8 cellular contexts compared by ENCODE assay signal in genomic region chr17:74961657-74962360, GRCh38. TPM values are rescaled to one million over a fixed set of nuclear protein-coding genes. Genes with fewer than 3 reads are reported as not detected.
A peak's percentile ranks its signal among the peaks of the same experiment; 100 is the strongest.
DNase-seq lines count a peak whose midpoint lies in the region; ATAC-seq and TF ChIP-seq lines count a peak whose summit lies in the region.

No MANE protein-coding gene starts in this region.

- no peak overlapping the region for H2AFZ ChIP-seq in OCI-LY1 (ENCODE audit: low read length)

- TF ChIP-seq EP300 in Ishikawa (IDR thresholded peaks at IDR 0.05; ENCODE audit: borderline replicate concordance): no peak

- H3K4me3 ChIP-seq in OCI-LY1 (ENCODE audit: low read depth, low read length, poor library complexity, severe bottlenecking): no peak overlapping the region
- no peak overlapping the region for H3K4me3 ChIP-seq in epithelial cell of esophagus (ENCODE audit: low read length)

- H3K27ac ChIP-seq in OCI-LY1 (ENCODE audit: low read depth, low read length, poor library complexity, severe bottlenecking): no peak overlapping the region

- H3K4me1 ChIP-seq in OCI-LY1 (ENCODE audit: insufficient read depth, low read length, severe bottlenecking): peaks cover 3% of the 10 kb centered on the region

- TF ChIP-seq CTCF in OCI-LY1 (IDR thresholded peaks at IDR 0.05; ENCODE audit: low read length) (peak; percentile 75; the same call in 1 of the 2 replicates), epithelial cell of esophagus (IDR thresholded peaks at IDR 0.05; ENCODE audit: insufficient read depth, low read depth, low read length, missing control alignments) (peak; percentile 68)

- in situ Hi-C loops in Caki2 (cut with HindIII; ENCODE audit: low pct_unique_long_range_greater_than_20kb, low sequenced_read_pairs): no loop called here

- H3K27me3 ChIP-seq in OCI-LY1 (ENCODE audit: insufficient read depth, low read length): no peaks in the 10 kb centered on the region; the same call in 1 of the 2 replicates

- H3K9me2 ChIP-seq in OCI-LY1 (ENCODE audit: low read depth, low read length): no peaks in the 10 kb centered on the region

- no peak overlapping the region for H3K4me2 ChIP-seq in OCI-LY1 (ENCODE audit: low read length)

- H3K79me2 ChIP-seq in OCI-LY1 (ENCODE audit: insufficient read depth, low read length): no peaks in the 10 kb centered on the region

- H3K9me3 ChIP-seq in OCI-LY1 (ENCODE audit: low read length): no peaks in the 10 kb centered on the region

- peak; percentile 71 for DNase-seq in Caki2 (ENCODE audit: low read depth)
- peak; percentile 96 for DNase-seq in activated CD8-positive, alpha-beta memory T cell treated with anti-CD3 and anti-CD28 coated beads, Interleukin-2, amount 50 U/mL, for 48 hours
- DNase-seq in epithelial cell of esophagus (ENCODE audit: low read depth): peak; percentile 91
- peak; percentile 91 for DNase-seq in myocyte (ENCODE audit: low read depth)
- DNase-seq in stimulated activated CD8-positive, alpha-beta memory T cell treated with anti-CD3 and anti-CD28 coated beads, Interleukin-4, amount 100 ng/mL, for 48 hours: peak; percentile 94

- H3F3A ChIP-seq in OCI-LY1 (ENCODE audit: insufficient read depth, low read length): no peaks in the 10 kb centered on the region

- ATAC-seq in GM21367 (IDR thresholded peaks at IDR 0.05; ENCODE audit: unreplicated experiment): no peak

- peak; percentile 99 for TF ChIP-seq RAD21 in Ishikawa (IDR thresholded peaks at IDR 0.05; ENCODE audit: low read depth)

- H3K9ac ChIP-seq in OCI-LY1 (ENCODE audit: low read length): no peak overlapping the region

- no peaks in the 10 kb centered on the region for H4K20me1 ChIP-seq in OCI-LY1 (ENCODE audit: insufficient read depth, low read length)

- H3K36me3 ChIP-seq in OCI-LY1 (ENCODE audit: insufficient read depth, low read length): no peaks in the 10 kb centered on the region

TF ChIP-seq in Ishikawa, 13 proteins besides CTCF, POLR2A, EP300 and RAD21:
- TF ChIP-seq CREB1 (IDR thresholded peaks at IDR 0.05; ENCODE audit: low read depth) (no peak), NFIC (IDR thresholded peaks at IDR 0.05) (no peak), CEBPB (IDR thresholded peaks at IDR 0.05) (no peak), REST (IDR thresholded peaks at IDR 0.05; ENCODE audit: low read depth) (no peak), USF1 (IDR thresholded peaks at IDR 0.05) (no peak), ZBTB7A (IDR thresholded peaks at IDR 0.05; ENCODE audit: low read depth) (no peak), YY1 (IDR thresholded peaks at IDR 0.05; ENCODE audit: low read depth) (peak; percentile 39; the same call in 1 of the 2 replicates), EGR1 (IDR thresholded peaks at IDR 0.05) (no peak)

RNA-seq across cellular contexts. Expression of gene HID1, which starts 10.8 kb away (rescaled TPM):
- 0.10 TPM in 1 of 2 replicates, not detected in the other for total RNA-seq in Caki2 (2014; rRNA removed; shearing (Covaris generic); ENCODE audit: low replicate concordance)
- total RNA-seq in myocyte: 0.83 and 3.0 TPM in 2 replicates
- polyA plus RNA-seq in myocyte (2012): 20.1 TPM

RNA-seq across cellular contexts. Expression of gene CDR2L, which starts 25.6 kb away (rescaled TPM):
- total RNA-seq in Caki2 (2014; rRNA removed; shearing (Covaris generic); ENCODE audit: low replicate concordance): 32.7 and 33.6 TPM in 2 replicates
- 22.5 and 23.6 TPM in 2 replicates for total RNA-seq in myocyte
- polyA plus RNA-seq in myocyte (2012): 47.0 TPM

RNA-seq across cellular contexts. Expression of gene OTOP3, which starts 26.1 kb away (rescaled TPM):
- total RNA-seq in Caki2 (2014; rRNA removed; shearing (Covaris generic); ENCODE audit: low replicate concordance): not detected in 2 replicates
- total RNA-seq in myocyte: not detected in 2 replicates
- polyA plus RNA-seq in myocyte (2012): not detected

RNA-seq across cellular contexts. Expression of gene OTOP2, which starts 37.7 kb away (rescaled TPM):
- total RNA-seq in Caki2 (2014; rRNA removed; shearing (Covaris generic); ENCODE audit: low replicate concordance): not detected in 2 replicates
- not detected in 2 replicates for total RNA-seq in myocyte
- not detected for polyA plus RNA-seq in myocyte (2012)

RNA-seq across cellular contexts. Expression of gene USH1G, which starts 38.8 kb away (rescaled TPM):
- total RNA-seq in Caki2 (2014; rRNA removed; shearing (Covaris generic); ENCODE audit: low replicate concordance): not detected in 2 replicates
- total RNA-seq in myocyte: not detected in 2 replicates
- not detected for polyA plus RNA-seq in myocyte (2012)
